In genomic region chr12:1006255-1006654, GRCh38 we compare ENCODE assay signal across 1 cellular context.
A peak's percentile ranks its signal among the peaks of the same experiment; 100 is the strongest.
TF ChIP-seq lines count a peak whose summit lies in the region.

No MANE protein-coding gene starts in this region.

TF ChIP-seq in HEK293, 187 proteins besides CTCF, POLR2A, EP300 and RAD21 (continued from another document):
- TF ChIP-seq ZNF362 (tag by site-specific recombination; IDR thresholded peaks at IDR 0.05), result 0 out of 2 replicates have a peak, but pooled peaks have one; percentile 41
- peak; percentile 54; the same call in 1 of the 2 replicates for TF ChIP-seq ZBTB44 (tag by site-specific recombination; IDR thresholded peaks at IDR 0.05)
- no peak for TF ChIP-seq ZBTB7A (tag by site-specific recombination; IDR thresholded peaks at IDR 0.05; ENCODE audit: low read depth)
- no peak for TF ChIP-seq ZNF354C (tag by site-specific recombination; IDR thresholded peaks at IDR 0.05; ENCODE audit: borderline replicate concordance, low read depth)
- no peak for TF ChIP-seq ZNF692 (tag by site-specific recombination; IDR thresholded peaks at IDR 0.05)
- no peak for TF ChIP-seq OSR2 (tag by site-specific recombination; IDR thresholded peaks at IDR 0.05)
- no peak for TF ChIP-seq ZNF341 (tag by site-specific recombination; IDR thresholded peaks at IDR 0.05; ENCODE audit: low read depth)
